Comparison of ENCODE assay signal across 8 cellular contexts in genomic region chr12:7092229-7092985, GRCh38. TPM values are rescaled to one million over a fixed set of nuclear protein-coding genes. Genes with fewer than 3 reads are reported as not detected.
DNase-seq lines count a peak whose midpoint lies in the region; ATAC-seq and TF ChIP-seq lines count a peak whose summit lies in the region.

C1R (minus strand) TSS chr12:7092445; CDS start chr12:7092388, 57 bp downstream.

- CTCF ChIA-PET in activated naive CD4-positive, alpha-beta T cell treated with anti-CD3 and anti-CD28 coated beads, Interleukin-2, amount 10 ng/mL, durations not matched to agents 7 days and 5 days (lab: Charles Lee): interaction anchor here (0.7 to 2.7 kb wide), 12 partner anchors 17 to 223 kb away, joined by 3 to 15 read pairs (median 4); partner anchors contain the start of genes C1RL and LPCAT3

- peak within 1 kb of the TSS; percentile 71 for H3K4me3 Mint-ChIP-seq in activated naive CD4-positive, alpha-beta T cell treated with anti-CD3 and anti-CD28 coated beads, Interleukin-2, amount 10 ng/mL, durations not matched to agents 7 days and 5 days

- WGBS in suprapubic skin: 7% methylated on average over 16 of the region's 16 CpGs

- H3K36me3 ChIP-seq in RWPE2 (ENCODE audit: low read depth) (peaks cover 4% of the 10 kb centered on the region; the same call in 1 of the 2 replicates), suprapubic skin (peaks cover 20% of the 10 kb centered on the region)

- H3K36me3 Mint-ChIP-seq in activated naive CD4-positive, alpha-beta T cell treated with anti-CD3 and anti-CD28 coated beads, Interleukin-2, amount 10 ng/mL, durations not matched to agents 7 days and 5 days: peaks cover 1% of the 10 kb centered on the region

- peak within 1 kb of the TSS; percentile 63 for H3K27ac Mint-ChIP-seq in activated naive CD4-positive, alpha-beta T cell treated with anti-CD3 and anti-CD28 coated beads, Interleukin-2, amount 10 ng/mL, durations not matched to agents 7 days and 5 days

- H3K4me1 ChIP-seq in RWPE2 (ENCODE audit: insufficient read depth, poor library complexity, severe bottlenecking): no peaks in the 10 kb centered on the region
- H3K4me1 ChIP-seq in suprapubic skin: peaks cover 50% of the 10 kb centered on the region

- H3K4me3 ChIP-seq in RWPE2 (ENCODE audit: severe bottlenecking): peak within 1 kb of the TSS; percentile 18
- H3K4me3 ChIP-seq in suprapubic skin: peak within 1 kb of the TSS; percentile 52

- DNase-seq in COLO829 (ENCODE audit: low spot score) (peak; percentile 76), HS-27A (ENCODE audit: low read depth) (peak; percentile 51), RWPE2 (ENCODE audit: low spot score) (no peak), germinal center (ENCODE audit: low spot score) (peak; percentile 74), occipital lobe (lab: John Stamatoyannopoulos, UW) (peak; percentile 24), suprapubic skin (ENCODE audit: low spot score in 2 of 2) (peak; percentile 90)
- DNase-seq in activated naive CD4-positive, alpha-beta T cell treated with anti-CD3 and anti-CD28 coated beads, Interleukin-2, amount 10 ng/mL, durations not matched to agents 7 days and 5 days: peak; percentile 82

- peak in 1 of 2 donors; percentile 58 for TF ChIP-seq POLR2A in suprapubic skin (IDR thresholded peaks at IDR 0.05)

- H3K9me3 ChIP-seq in RWPE2 (ENCODE audit: severe bottlenecking): no peaks in the 10 kb centered on the region
- no peaks in the 10 kb centered on the region for H3K9me3 ChIP-seq in suprapubic skin

- peaks cover 13% of the 10 kb centered on the region for H3K4me1 Mint-ChIP-seq in activated naive CD4-positive, alpha-beta T cell treated with anti-CD3 and anti-CD28 coated beads, Interleukin-2, amount 10 ng/mL, durations not matched to agents 7 days and 5 days

- ATAC-seq in RWPE2 (ENCODE audit: low read depth) (peak; percentile 43), GM21447 (IDR thresholded peaks at IDR 0.05; ENCODE audit: unreplicated experiment) (no peak)

- H3K27ac ChIP-seq in RWPE2 (ENCODE audit: poor library complexity, severe bottlenecking) (no peak within 1 kb of the TSS), suprapubic skin (peak within 1 kb of the TSS; percentile 90)

- H3K9me3 Mint-ChIP-seq in activated naive CD4-positive, alpha-beta T cell treated with anti-CD3 and anti-CD28 coated beads, Interleukin-2, amount 10 ng/mL, durations not matched to agents 7 days and 5 days: no peaks in the 10 kb centered on the region

- no peak for TF ChIP-seq EP300 in suprapubic skin (IDR thresholded peaks at IDR 0.05)

- H3K27me3 ChIP-seq in RWPE2 (ENCODE audit: insufficient read depth, poor library complexity, severe bottlenecking): no peaks in the 10 kb centered on the region
- H3K27me3 ChIP-seq in suprapubic skin: no peaks in the 10 kb centered on the region

- peaks cover 19% of the 10 kb centered on the region for H3K27me3 Mint-ChIP-seq in activated naive CD4-positive, alpha-beta T cell treated with anti-CD3 and anti-CD28 coated beads, Interleukin-2, amount 10 ng/mL, durations not matched to agents 7 days and 5 days

- TF ChIP-seq CTCF in RWPE2 (IDR thresholded peaks at IDR 0.05; ENCODE audit: poor library complexity, severe bottlenecking) (peak; percentile 57), suprapubic skin (IDR thresholded peaks at IDR 0.05) (peak; percentile 84 to 90)

RNA-seq across cellular contexts. Expression of gene C1R, which starts in this region (rescaled TPM):
- total RNA-seq in occipital lobe (2.5 TPM), suprapubic skin (100 to 1,000 TPM in 2 of 4 donors, 10 to 100 TPM in 2; 70.2 to 166 (median 95.4) TPM)

Comparison
In these comparisons a context has a peak if more than half of its experiments do, and no peak if none do; other contexts are left out.
1. RNA of gene C1R (total RNA-seq): 70.2 to 166 TPM in suprapubic skin; 2.5 TPM in occipital lobe (single experiment); every median in the first group is over 10 times any median in the second.